Comparison of ENCODE assay signal across 34 cellular contexts in genomic region chr16:76598498-76598897, GRCh38.
"Had no signal": no experiment of that assay in that cellular context is flagged by ENCODE, and none has a peak within 500 bp of the region (broad histone marks: within the 10 kb centered on the region; RNA-seq: fewer than 3 reads in every experiment).

No MANE protein-coding gene starts in this region.

- H3K4me2 ChIP-seq: KMS-11 had no signal

- H3K9ac ChIP-seq: KMS-11 had no signal

- H3K9me3 ChIP-seq: MG63 had no signal

- H3K4me3 ChIP-seq: MG63 had no signal

- H3K27me3 ChIP-seq: MG63 had no signal

- H3K27ac ChIP-seq: KMS-11 had no signal

- H3K36me3 ChIP-seq: MG63 had no signal

- DNase-seq: Karpas-422, Kasumi-1, KG1, MG63, MM.1S, MV-4-11, NCI-H1048, NCI-H1092, NCI-H1092 treated with DMSO at 0.1 percent for 48 hours, NCI-H1105, NCI-H1105 treated with DMSO at 0.1 percent for 48 hours, NCI-H1417, NCI-H1417 treated with DMSO at 0.1 percent for 48 hours, NCI-H1436, NCI-H1436 treated with DMSO at 0.1 percent for 48 hours, NCI-H146, NCI-H1694, NCI-H1694 treated with DMSO at 0.1 percent for 48 hours, NCI-H187, NCI-H187 treated with DMSO at 0.1 percent for 48 hours, NCI-H1930, NCI-H2029, NCI-H2029 treated with DMSO at 0.1 percent for 48 hours, NCI-H2081, NCI-H2081 treated with DMSO at 0.1 percent for 48 hours, NCI-H2107, NCI-H2171, NCI-H2171 treated with DMSO at 0.1 percent for 48 hours, NCI-H2227 treated with DMSO at 0.1 percent for 48 hours, NCI-H226, NCI-H345, NCI-H446, NCI-H446 treated with DMSO at 0.1 percent for 48 hours had no signal
